ENCODE assay signal across 8 cellular contexts in the genomic region with DNA sequence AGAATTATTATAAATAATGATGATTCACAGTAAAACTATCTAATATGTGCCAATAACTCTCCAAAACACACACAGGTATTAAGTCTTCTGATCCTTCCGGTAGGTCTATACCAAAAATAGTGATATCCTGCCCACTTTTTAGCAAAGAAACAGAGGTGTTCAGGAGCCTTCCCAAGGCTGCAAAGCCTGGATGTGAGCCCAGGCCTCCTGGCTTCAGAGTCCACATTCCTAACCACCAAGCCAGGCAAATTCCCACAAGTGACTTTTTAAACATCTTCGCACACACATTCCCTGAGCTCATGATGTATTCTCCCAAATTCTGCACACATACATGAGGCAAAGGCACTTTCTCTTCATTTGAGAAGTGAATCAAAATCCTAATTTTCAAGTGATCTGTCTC.
DNase-seq lines count a peak whose midpoint lies in the region; TF ChIP-seq lines count a peak whose summit lies in the region.
"Not testable (repeated sequence)": the region's sequence is repeated elsewhere in the genome, so short reads cannot be mapped to it uniquely, and the experiment has no call there.

No MANE protein-coding gene starts in this region.

- H3K4ac ChIP-seq in trophoblast cell (ENCODE audit: low read depth, low read length) = not testable (repeated sequence)

- H3K36me3 ChIP-seq in GM23248 (ENCODE audit: low read depth); adipocyte (ENCODE audit: control insufficient read depth, insufficient read depth, low read length, severe bottlenecking); trophoblast cell (ENCODE audit: control insufficient read depth in 1 of 2, insufficient read depth in 2 of 2, low read length in 2 of 2): not testable (repeated sequence)

- H3K9me2 ChIP-seq in GM23248 (ENCODE audit: insufficient read depth) = not testable (repeated sequence)

- TF ChIP-seq CTCF in AG04450 (IDR thresholded peaks at IDR 0.05; ENCODE audit: low read depth, low read length); cardiac fibroblast (IDR thresholded peaks at IDR 0.05; ENCODE audit: low read depth, low read length); fibroblast of mammary gland (conservative IDR thresholded peaks at IDR 0.05; ENCODE audit: control insufficient read depth, insufficient read depth, low read depth, low read length): not testable (repeated sequence)

- H4K91ac ChIP-seq in trophoblast cell (ENCODE audit: low read depth, low read length) = not testable (repeated sequence)

- POLR2A ChIA-PET in AG04450 (lab: Yijun Ruan, JAX) = not testable (repeated sequence)

- peak overlapping the region; percentile 33 for H2BK120ac ChIP-seq in trophoblast cell (ENCODE audit: insufficient read depth, low read length, poor library complexity)

- H3K27me3 ChIP-seq in AG04450 (ENCODE audit: control insufficient read depth, insufficient read depth, low read length); GM23248 (replicated peaks; ENCODE audit: insufficient read depth); adipocyte (replicated peaks; ENCODE audit: control insufficient read depth, insufficient read depth, low read length); trophoblast cell (ENCODE audit: insufficient read depth, low read length): not testable (repeated sequence)

- in situ Hi-C loops in GM23248 (cut with MboI) = loop anchor here (25.0 kb wide), 1 partner anchor 165 kb away; no protein-coding TSS in a partner anchor

- H2AFZ ChIP-seq in GM23248; trophoblast cell (ENCODE audit: insufficient read depth, low read length, poor library complexity): not testable (repeated sequence)

- not testable (repeated sequence) for H4K8ac ChIP-seq in trophoblast cell (ENCODE audit: low read depth, low read length)

- H3K4me1 ChIP-seq in GM23248 (ENCODE audit: insufficient read depth) (peaks cover 31% of the 10 kb centered on the region), adipocyte (ENCODE audit: control insufficient read depth, insufficient read depth, low read length) (peaks cover 12% of the 10 kb centered on the region)
- not testable (repeated sequence) for H3K4me1 ChIP-seq in trophoblast cell (ENCODE audit: control insufficient read depth in 1 of 2, insufficient read depth in 2 of 2, low read length in 2 of 2)

- H3K79me1 ChIP-seq in trophoblast cell (ENCODE audit: low read length) = not testable (repeated sequence)

- not testable (repeated sequence) for H3K23ac ChIP-seq in trophoblast cell (ENCODE audit: low read length)

- DNase-seq in AG04450 (ENCODE audit: low read depth, low spot score) = peak; percentile 36
- DNase-seq in GM23248 = peak; percentile 64
- DNase-seq in NCI-H226 = peak; percentile 45
- DNase-seq in adipocyte (ENCODE audit: low read depth) = peak; percentile 47
- peak; percentile 69 to 71 for DNase-seq in cardiac fibroblast (ENCODE audit: low read depth in 2 of 2)
- DNase-seq in fibroblast of mammary gland (ENCODE audit: low read depth) = peak; percentile 68
- peak; percentile 26 for DNase-seq in kidney tubule cell (ENCODE audit: low spot score)
- DNase-seq in trophoblast cell = not testable (repeated sequence)

- not testable (repeated sequence) for H4K12ac ChIP-seq in trophoblast cell (ENCODE audit: low read depth, low read length)

- not testable (repeated sequence) for H3K79me2 ChIP-seq in GM23248 (ENCODE audit: insufficient read depth); trophoblast cell (ENCODE audit: control insufficient read depth, insufficient read depth, low read length, poor library complexity)

- H2BK5ac ChIP-seq in trophoblast cell (ENCODE audit: low read depth, low read length, poor library complexity) = not testable (repeated sequence)

- peaks cover 21% of the 10 kb centered on the region for H3F3A ChIP-seq in GM23248 (ENCODE audit: insufficient read depth)

- H3K9ac ChIP-seq in GM23248 = 0 out of 2 replicates have a peak overlapping the region, but pooled peaks have one; percentile 25
- not testable (repeated sequence) for H3K9ac ChIP-seq in adipocyte (ENCODE audit: low read length); trophoblast cell (ENCODE audit: low read length)

- H3K4me3 ChIP-seq in AG04450 (ENCODE audit: low read depth, low read length); GM23248; adipocyte (ENCODE audit: low read length); cardiac fibroblast (replicated peaks in 1 of 2; ENCODE audit: low read depth in 2 of 2, low read length in 2 of 2); fibroblast of mammary gland (ENCODE audit: control insufficient read depth, low read depth, low read length); trophoblast cell (ENCODE audit: low read depth, low read length): not testable (repeated sequence)

- not testable (repeated sequence) for H2AK5ac ChIP-seq in trophoblast cell (ENCODE audit: low read length)

- H3K14ac ChIP-seq in trophoblast cell (ENCODE audit: low read length) = not testable (repeated sequence)

- not testable (repeated sequence) for H3K18ac ChIP-seq in trophoblast cell (ENCODE audit: low read length)

- not testable (repeated sequence) for H4K20me1 ChIP-seq in GM23248 (ENCODE audit: insufficient read depth)

- H2BK12ac ChIP-seq in trophoblast cell (ENCODE audit: low read length) = not testable (repeated sequence)

- H3K9me3 ChIP-seq in AG04450 (ENCODE audit: control insufficient read depth, insufficient read depth, low read length); GM23248 (ENCODE audit: low read depth); adipocyte (ENCODE audit: control insufficient read depth, low read length); trophoblast cell (ENCODE audit: insufficient read depth, low read depth, low read length): not testable (repeated sequence)

- H3K27ac ChIP-seq in AG04450 (ENCODE audit: low read depth, low read length); trophoblast cell (ENCODE audit: low read depth, low read length): not testable (repeated sequence)
- peak overlapping the region; percentile 89 for H3K27ac ChIP-seq in GM23248

- WGBS in GM23248 (ENCODE audit: low coverage in 1 of 2, low lambda C conversion rate in 2 of 2, missing lambda C conversion rate in 2 of 2), 2 experiments = 9 to 32% methylated on average over 2 of the region's 2 CpGs
- WGBS in trophoblast cell (ENCODE audit: extremely low coverage, insufficient coverage, insufficient read length) = no CpG with 5 or more reads among the region's 2 CpGs

- not testable (repeated sequence) for H3K4me2 ChIP-seq in GM23248 (ENCODE audit: unreplicated experiment); trophoblast cell (ENCODE audit: low read length)

- CTCF ChIA-PET in AG04450 (lab: Charles Lee) = not testable (repeated sequence)
